10 cellular contexts compared by ENCODE assay signal in the genomic region with DNA sequence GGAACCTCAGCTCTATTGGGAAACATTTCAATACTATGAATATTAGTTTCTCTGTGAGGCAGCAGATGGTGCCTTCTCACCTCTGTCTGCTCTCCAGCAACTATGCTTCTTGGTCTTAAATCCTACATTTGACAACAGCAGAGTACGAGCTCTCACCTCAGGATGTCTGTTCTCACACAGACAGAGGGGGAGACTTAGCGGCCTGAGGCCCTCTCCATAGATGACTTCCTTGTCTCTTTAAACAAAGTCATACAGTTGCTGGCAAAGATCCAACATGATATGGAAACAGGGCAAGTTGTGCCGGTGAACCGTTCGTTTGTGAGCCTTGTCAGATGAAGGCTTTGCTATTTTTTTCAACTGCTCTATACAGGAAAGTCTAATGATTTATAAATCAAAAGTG.
DNase-seq lines count a peak whose midpoint lies in the region; ATAC-seq and TF ChIP-seq lines count a peak whose summit lies in the region.
"Had no signal": no experiment of that assay in that cellular context is flagged by ENCODE, and none has a peak within 500 bp of the region (broad histone marks: within the 10 kb centered on the region; RNA-seq: fewer than 3 reads in every experiment).

No MANE protein-coding gene starts in this region.

- peak; percentile 21 for ATAC-seq in HG03342 (IDR thresholded peaks at IDR 0.05; ENCODE audit: unreplicated experiment)
- no peak for ATAC-seq in HG02981 (IDR thresholded peaks at IDR 0.05; ENCODE audit: unreplicated experiment)
- no peak for ATAC-seq in GM21825 (IDR thresholded peaks at IDR 0.05; ENCODE audit: unreplicated experiment)
- no peak for ATAC-seq in GM18870 (IDR thresholded peaks at IDR 0.05; ENCODE audit: unreplicated experiment)
- ATAC-seq: left cardiac atrium had no signal

- no peak overlapping the region for H3K27ac ChIP-seq in coronary artery
- H3K27ac ChIP-seq: esophagus muscularis mucosa had no signal

- no peak for TF ChIP-seq CTCF in coronary artery (IDR thresholded peaks at IDR 0.05)

- no peak overlapping the region for H3K4me3 ChIP-seq in coronary artery
- H3K4me3 ChIP-seq: esophagus muscularis mucosa had no signal

- DNase-seq in DMS153 treated with DMSO at 0.1 percent for 48 hours (lab: John Stamatoyannopoulos, UW; ENCODE audit: unreplicated experiment) (peak; percentile 71), NCI-H524 (lab: John Stamatoyannopoulos, UW) (peak; percentile 58 to 81), coronary artery (ENCODE audit: low spot score) (peak; percentile 24), T-helper 2 cell (no peak)
- DNase-seq: left cardiac atrium had no signal

Comparison
In these comparisons a context has a peak if more than half of its experiments do, and no peak if none do; other contexts are left out.
1. DNase-seq: peak in DMS153 treated with DMSO at 0.1 percent for 48 hours (single experiment), NCI-H524 (2 of 2) and coronary artery (single experiment); none in T-helper 2 cell (0 of 5).